14 cellular contexts compared by ENCODE assay signal in genomic region chr21:43985690-43986251, GRCh38. TPM values are rescaled to one million over a fixed set of nuclear protein-coding genes. Genes with fewer than 3 reads are reported as not detected.
A peak's percentile ranks its signal among the peaks of the same experiment; 100 is the strongest.
DNase-seq lines count a peak whose midpoint lies in the region; ATAC-seq and TF ChIP-seq lines count a peak whose summit lies in the region.
"Had no signal": no experiment of that assay in that cellular context is flagged by ENCODE, and none has a peak within 500 bp of the region (broad histone marks: within the 10 kb centered on the region; RNA-seq: fewer than 3 reads in every experiment).

No MANE protein-coding gene starts in this region.

- no peaks in the 10 kb centered on the region for H3K9me3 ChIP-seq in left ventricle myocardium inferior (replicated peaks)
- H3K9me3 ChIP-seq in tibial nerve, result no peaks in the 10 kb centered on the region
- H3K9me3 ChIP-seq: spleen had no signal

- WGBS in tibial nerve, 2 donors, result 10 to 17% methylated on average over 14 to 22 of the region's 22 CpGs

- TF ChIP-seq POLR2A in tibial nerve (IDR thresholded peaks at IDR 0.05), result no peak

- no peak for ATAC-seq in Right ventricle myocardium superior (ENCODE audit: poor library complexity)
- ATAC-seq in left colon, result peak; percentile 16
- no peak for ATAC-seq in GM19395 (IDR thresholded peaks at IDR 0.05; ENCODE audit: unreplicated experiment)
- no peak for ATAC-seq in GM19452 (IDR thresholded peaks at IDR 0.05; ENCODE audit: unreplicated experiment)

- no peak overlapping the region for H3K27ac ChIP-seq in left ventricle myocardium inferior (replicated peaks)
- peak overlapping the region; percentile 93 for H3K27ac ChIP-seq in angular gyrus (ENCODE audit: low read depth, low read length)
- H3K27ac ChIP-seq in tibial nerve, result peak overlapping the region; percentile 5 to 86 (median 49)

- peaks cover 33% of the 10 kb centered on the region for H3K4me1 ChIP-seq in left ventricle myocardium inferior
- peaks cover 0 to 26% (median 3%) of the 10 kb centered on the region in 4 donors for H3K4me1 ChIP-seq in tibial nerve

- intact Hi-C loops in Right ventricle myocardium superior (cut with DNase I), result no loop called here
- intact Hi-C loops in left ventricle myocardium inferior (cut with micrococcal nuclease), result no loop called here
- intact Hi-C loops in left colon (cut with DNase I, micrococcal nuclease), result no loop called here

- no peak overlapping the region for H3K4me3 ChIP-seq in left ventricle myocardium inferior
- H3K4me3 ChIP-seq in tibial nerve, result no peak overlapping the region
- H3K4me3 ChIP-seq: spleen had no signal

- H3K27me3 ChIP-seq in left ventricle myocardium inferior (ENCODE audit: low read depth), result no peaks in the 10 kb centered on the region
- no peaks in the 10 kb centered on the region for H3K27me3 ChIP-seq in tibial nerve
- H3K27me3 ChIP-seq: spleen had no signal

- TF ChIP-seq CTCF in left ventricle myocardium inferior (IDR thresholded peaks at IDR 0.05; ENCODE audit: borderline replicate concordance), result no peak
- TF ChIP-seq CTCF in tibial nerve (IDR thresholded peaks at IDR 0.05), result no peak

- no peak for TF ChIP-seq EP300 in tibial nerve (IDR thresholded peaks at IDR 0.05)

- peak; percentile 25 for DNase-seq in Right ventricle myocardium superior
- no peak for DNase-seq in left ventricle myocardium inferior
- no peak for DNase-seq in left colon
- DNase-seq in tibial nerve (ENCODE audit: low spot score in 2 of 2), result no peak
- no peak for DNase-seq in globus pallidus (ENCODE audit: low spot score)
- DNase-seq: activated CD8-positive, alpha-beta memory T cell treated with anti-CD3 and anti-CD28 coated beads, Interleukin-2, amount 50 U/mL, for 4 hours; left cardiac atrium; NCI-H1694 treated with DMSO at 0.1 percent for 48 hours; NCI-H748 treated with DMSO at 0.1 percent for 48 hours; SHP77; spleen had no signal

- H3K36me3 ChIP-seq in left ventricle myocardium inferior (peaks cover 26% of the 10 kb centered on the region), tibial nerve (peaks cover 0 to 37% (median 9%) of the 10 kb centered on the region in 3 donors)

RNA-seq across cellular contexts. Expression of gene TRAPPC10, which starts 26.3 kb away (rescaled TPM):
- 20.3 TPM for total RNA-seq in Right ventricle myocardium superior
- 21.4 TPM for total RNA-seq in left ventricle myocardium inferior
- total RNA-seq in left colon, result 10 to 100 TPM; 63.6 to 69.4 TPM
- 10 to 100 TPM; 27.7 to 53.8 (median 38.4) TPM for total RNA-seq in tibial nerve
